Comparison of ENCODE assay signal across 8 cellular contexts in genomic region chr19:44903602-44904425, GRCh38. TPM values are rescaled to one million over a fixed set of nuclear protein-coding genes. Genes with fewer than 3 reads are reported as not detected.
DNase-seq lines count a peak whose midpoint lies in the region; ATAC-seq and TF ChIP-seq lines count a peak whose summit lies in the region.

No MANE protein-coding gene starts in this region.

- intact Hi-C loops in OCI-LY7 (cut with micrococcal nuclease; ENCODE audit: unreplicated experiment) (loop anchor here (2.0 to 5.0 kb wide), 2 partner anchors 47 to 283 kb away; no protein-coding TSS in a partner anchor), stomach (cut with DNase I; ENCODE audit: low total_unique reads) (loop anchor here (5.0 kb wide), 1 partner anchor 43 kb away; the partner anchor contains the start of gene APOC2)

- no peak for TF ChIP-seq POLR2A in stomach (IDR thresholded peaks at IDR 0.05)

- no peaks in the 10 kb centered on the region for H3K9me3 ChIP-seq in OCI-LY7 (ENCODE audit: low read length)
- no peaks in the 10 kb centered on the region for H3K9me3 ChIP-seq in stomach

- peaks cover 10% of the 10 kb centered on the region for H3K4me1 Mint-ChIP-seq in activated T-cell treated with anti-CD3 and anti-CD28 coated beads, Interleukin-2, amount 50 U/mL, for 4 hours (ENCODE audit: low read depth)
- H3K4me1 Mint-ChIP-seq in nephron, result peaks cover 11% of the 10 kb centered on the region

- peaks cover 12% of the 10 kb centered on the region for H3K36me3 Mint-ChIP-seq in activated T-cell treated with anti-CD3 and anti-CD28 coated beads, Interleukin-2, amount 50 U/mL, for 4 hours (ENCODE audit: insufficient read depth)
- peaks cover 17% of the 10 kb centered on the region for H3K36me3 Mint-ChIP-seq in nephron (ENCODE audit: low read depth)

- H3K27me3 Mint-ChIP-seq in activated T-cell treated with anti-CD3 and anti-CD28 coated beads, Interleukin-2, amount 50 U/mL, for 4 hours (ENCODE audit: low read depth), result peaks cover 25% of the 10 kb centered on the region
- peaks cover 4% of the 10 kb centered on the region for H3K27me3 Mint-ChIP-seq in nephron (ENCODE audit: low read depth)

- no TSS peak for BruUV-seq in OCI-LY7 (replicated peaks; lab: Mats Ljungman, UMichigan)

- peaks cover 2 to 46% (median 27%) of the 10 kb centered on the region in 3 donors for H3K27me3 ChIP-seq in stomach

- H3K36me3 ChIP-seq in OCI-LY7 (ENCODE audit: insufficient read depth, low read length) (peaks cover 57% of the 10 kb centered on the region), stomach (peaks cover 27 to 49% (median 46%) of the 10 kb centered on the region in 4 donors)

- H4K20me1 ChIP-seq in OCI-LY7 (ENCODE audit: insufficient read depth, low read length), result no peaks in the 10 kb centered on the region

- no peak for TF ChIP-seq EP300 in stomach (IDR thresholded peaks at IDR 0.05)

- TF ChIP-seq CTCF in OCI-LY7 (conservative IDR thresholded peaks at IDR 0.05; ENCODE audit: low read length), result peak; percentile 97
- peak; percentile 98 to 100 (median 98) for TF ChIP-seq CTCF in nephron (IDR thresholded peaks at IDR 0.05; ENCODE audit: unreplicated experiment in 3 of 3)
- peak in 6 of 7 experiments; percentile 76 to 99 (median 95) for TF ChIP-seq CTCF in stomach (IDR thresholded peaks at IDR 0.05)

- H3K27ac ChIP-seq in OCI-LY7 (ENCODE audit: low read depth, low read length, poor library complexity, severe bottlenecking), result peak overlapping the region; percentile 18
- H3K27ac ChIP-seq in stomach, result no peak overlapping the region

- CTCF ChIA-PET in OCI-LY7 (lab: Charles Lee; ENCODE audit: unreplicated experiment), result interaction anchor here (0.6 kb wide), 1 partner anchor 470 kb away, joined by 4 read pairs; no protein-coding TSS in a partner anchor

- no peak overlapping the region for H2AFZ ChIP-seq in OCI-LY7 (ENCODE audit: low read length)

- H3K27ac Mint-ChIP-seq in nephron, result peak overlapping the region in 2 of 3 experiments; percentile 77 to 83

- H3K4me3 ChIP-seq in OCI-LY7 (ENCODE audit: low read depth, low read length, poor library complexity, severe bottlenecking), result no peak overlapping the region
- H3K4me3 ChIP-seq in stomach, result no peak overlapping the region

- H3K4me3 Mint-ChIP-seq in activated T-cell treated with anti-CD3 and anti-CD28 coated beads, Interleukin-2, amount 50 U/mL, for 4 hours, result no peak overlapping the region
- H3K4me3 Mint-ChIP-seq in nephron, result peak overlapping the region in 2 of 3 experiments; percentile 37 to 69

- H3K9me3 Mint-ChIP-seq in activated T-cell treated with anti-CD3 and anti-CD28 coated beads, Interleukin-2, amount 50 U/mL, for 4 hours, result no peaks in the 10 kb centered on the region
- H3K9me3 Mint-ChIP-seq in nephron, result no peaks in the 10 kb centered on the region

- no peak overlapping the region for H3K4me2 ChIP-seq in OCI-LY7 (ENCODE audit: low read length)

- 12 to 15% (median 15%) methylated on average over 24 of the region's 24 CpGs for WGBS in stomach, 5 donors

- DNase-seq in AG20443 (ENCODE audit: low spot score) (peak; percentile 84), HCEC 1CT (peak; percentile 34), OCI-LY7 (ENCODE audit: low spot score) (peak; percentile 64), fibroblast of gingiva (ENCODE audit: low read depth) (peak; percentile 50), stomach (peak; percentile 80)
- peak; percentile 74 for DNase-seq in activated T-cell treated with anti-CD3 and anti-CD28 coated beads, Interleukin-2, amount 50 U/mL, for 4 hours

- POLR2A ChIA-PET in OCI-LY7 (lab: Charles Lee), result no interaction called here

- peak; percentile 48 to 54 for ATAC-seq in activated T-cell treated with anti-CD3 and anti-CD28 coated beads, Interleukin-2, amount 50 U/mL, for 4 hours
- no peak for ATAC-seq in HG02885 (IDR thresholded peaks at IDR 0.05; ENCODE audit: poor library complexity, unreplicated experiment)

- H3K4me1 ChIP-seq in OCI-LY7 (ENCODE audit: insufficient read depth, low read length, poor library complexity, severe bottlenecking) (peaks cover 15% of the 10 kb centered on the region), stomach (peaks cover 21 to 36% (median 28%) of the 10 kb centered on the region in 4 donors)

- H3K79me2 ChIP-seq in OCI-LY7 (ENCODE audit: insufficient read depth, low read depth, low read length), result no peaks in the 10 kb centered on the region

- no peaks in the 10 kb centered on the region for H3K9me2 ChIP-seq in OCI-LY7 (ENCODE audit: insufficient read depth, low read length)

RNA-seq across cellular contexts. Expression of gene APOE, which starts 1.8 kb away (rescaled TPM):
- 2.1 and 3.3 TPM in 2 replicates for total RNA-seq in OCI-LY7 (2014; rRNA removed; shearing (Covaris generic))
- total RNA-seq in OCI-LY7 (2022) (1.1 and 1.8 TPM in 2 replicates), stomach (100 to 1,000 TPM in 3 of 5 donors, 10 to 100 TPM in 2; 13.4 to 485 (median 235) TPM)
- 1 to 10 TPM; 4.3 to 5.0 (median 4.9) TPM for total RNA-seq in activated T-cell treated with anti-CD3 and anti-CD28 coated beads, Interleukin-2, amount 50 U/mL, for 4 hours
- polyA plus RNA-seq in stomach, result 100 to 1,000 TPM in 1 of 3 donors, 10 to 100 TPM in 2; 35.1 to 166 (median 72.2) TPM

RNA-seq across cellular contexts. Expression of gene APOC1, which starts 10.6 kb away (rescaled TPM):
- total RNA-seq in OCI-LY7 (2014; rRNA removed; shearing (Covaris generic)), result not detected in 2 replicates
- 1.9 TPM in 1 of 2 replicates, not detected in the other for total RNA-seq in OCI-LY7 (2022)
- total RNA-seq in activated T-cell treated with anti-CD3 and anti-CD28 coated beads, Interleukin-2, amount 50 U/mL, for 4 hours, result 1 to 10 TPM; 1.3 to 4.8 (median 4.2) TPM
- 10 to 100 TPM in 1 of 5 donors, 1 to 10 TPM in 2, not detected in 2; 5.4 to 70.6 (median 5.7) TPM for total RNA-seq in stomach
- 10 to 100 TPM; 13.3 to 68.3 (median 21.9) TPM for polyA plus RNA-seq in stomach

RNA-seq across cellular contexts. Expression of gene TOMM40, which starts 12.8 kb away (rescaled TPM):
- 89.7 and 90.1 TPM in 2 replicates for total RNA-seq in OCI-LY7 (2014; rRNA removed; shearing (Covaris generic))
- total RNA-seq in OCI-LY7 (2022), result 58.9 and 80.9 TPM in 2 replicates
- total RNA-seq in activated T-cell treated with anti-CD3 and anti-CD28 coated beads, Interleukin-2, amount 50 U/mL, for 4 hours, result 100 to 1,000 TPM; 427 to 536 (median 461) TPM
- 100 to 1,000 TPM in 1 of 5 donors, 10 to 100 TPM in 3, 1 to 10 TPM in 1; 7.1 to 100 (median 24.6) TPM for total RNA-seq in stomach
- 10 to 100 TPM; 22.5 to 46.8 (median 31.5) TPM for polyA plus RNA-seq in stomach

RNA-seq across cellular contexts. Expression of gene APOC4, which starts 38.2 kb away (rescaled TPM):
- not detected in 2 replicates for total RNA-seq in OCI-LY7 (2014; rRNA removed; shearing (Covaris generic))
- total RNA-seq in OCI-LY7 (2022) (not detected in 2 replicates), stomach (not detected)
- total RNA-seq in activated T-cell treated with anti-CD3 and anti-CD28 coated beads, Interleukin-2, amount 50 U/mL, for 4 hours, result not detected
- under 1 TPM in 1 of 3 donors, not detected in 2; 0.33 TPM for polyA plus RNA-seq in stomach

RNA-seq across cellular contexts. Expression of gene APOC2, which starts 42.0 kb away (rescaled TPM):
- total RNA-seq in OCI-LY7 (2014; rRNA removed; shearing (Covaris generic)), result 0.35 TPM in 1 of 2 replicates, not detected in the other
- total RNA-seq in OCI-LY7 (2022) (not detected in 2 replicates), stomach (10 to 100 TPM in 1 of 5 donors, not detected in 4; 16.8 TPM)
- not detected for total RNA-seq in activated T-cell treated with anti-CD3 and anti-CD28 coated beads, Interleukin-2, amount 50 U/mL, for 4 hours
- polyA plus RNA-seq in stomach, result 1 to 10 TPM in 1 of 3 donors, under 1 TPM in 1, not detected in 1; 0.75 to 2.5 TPM

Comparison
In these comparisons a context has a peak if more than half of its experiments do, and no peak if none do; other contexts are left out.
1. DNase-seq: peak in every context shown above with its lines; median percentile 84 in AG20443; 80 in stomach; 74 in activated T-cell treated with anti-CD3 and anti-CD28 coated beads, Interleukin-2, amount 50 U/mL, for 4 hours; 64 in OCI-LY7; 50 in fibroblast of gingiva; 34 in HCEC 1CT.
2. RNA of gene TOMM40, which starts 12.8 kb away (total RNA-seq): 427 to 536 TPM in activated T-cell treated with anti-CD3 and anti-CD28 coated beads, Interleukin-2, amount 50 U/mL, for 4 hours; 58.9 to 90.1 TPM in OCI-LY7 and 7.1 to 100 TPM in stomach; every median in the first group is over 4 times any median in the second.
3. Peak in every context shown above with its lines, with median percentiles within 50 percentile points of each other: CTCF ChIP-seq.